ENCODE assay signal across 15 cellular contexts in genomic region chr7:132080967-132081668, GRCh38.
DNase-seq lines count a peak whose midpoint lies in the region; ATAC-seq and TF ChIP-seq lines count a peak whose summit lies in the region.
"Had no signal": no experiment of that assay in that cellular context is flagged by ENCODE, and none has a peak within 500 bp of the region (broad histone marks: within the 10 kb centered on the region; RNA-seq: fewer than 3 reads in every experiment).

No MANE protein-coding gene starts in this region.

- DNase-seq in H4 (ENCODE audit: low spot score) (peak; percentile 54), medulla oblongata (ENCODE audit: extremely low spot score) (peak; percentile 50), testis (peak; percentile 27), middle frontal gyrus (ENCODE audit: extremely low spot score, low spot score) (no peak), SIG-M5 treated with dmso at 0.1 percent for 504 hours (lab: John Stamatoyannopoulos, UW; ENCODE audit: unreplicated experiment) (no peak)
- DNase-seq: activated naive CD4-positive, alpha-beta T cell treated with anti-CD3 and anti-CD28 coated beads for 36 hours; colonic mucosa; COR-L47; NCI-H1092; NCI-H526; RPMI8226; stimulated activated CD4-positive, alpha-beta T cell treated with anti-CD3 and anti-CD28 coated beads, Interleukin-1b, Interleukin-23, amount 100 ng/mL, for 48 hours had no signal

- H3K4me3 ChIP-seq in esophagus (ENCODE audit: low read depth in 1 of 2, low read length in 2 of 2) (no peak overlapping the region), testis (no peak overlapping the region)
- H3K4me3 ChIP-seq: colonic mucosa had no signal

- TF ChIP-seq CTCF in testis (IDR thresholded peaks at IDR 0.05): no peak

- intact Hi-C loops in testis (cut with DNase I; ENCODE audit: low total_unique reads): no loop called here

- H3K27me3 ChIP-seq in esophagus (ENCODE audit: control insufficient read depth in 1 of 2, insufficient read depth in 2 of 2, low read length in 2 of 2) (no peaks in the 10 kb centered on the region), testis (no peaks in the 10 kb centered on the region)
- H3K27me3 ChIP-seq: colonic mucosa had no signal

- 61 to 70% methylated on average over 6 of the region's 6 CpGs for WGBS in esophagus, 2 donors
- WGBS in testis, 2 donors: 55 to 71% methylated on average over 6 of the region's 6 CpGs

- H3K4me1 ChIP-seq in esophagus (ENCODE audit: control insufficient read depth in 2 of 2, insufficient read depth in 2 of 2, low read length in 1 of 2) (no peaks in the 10 kb centered on the region), testis (no peaks in the 10 kb centered on the region)
- H3K4me1 ChIP-seq: colonic mucosa had no signal

- ATAC-seq in GM18861 (IDR thresholded peaks at IDR 0.05; ENCODE audit: unreplicated experiment): no peak
- ATAC-seq in GM21423 (IDR thresholded peaks at IDR 0.05; ENCODE audit: unreplicated experiment): no peak

- H3K9me3 ChIP-seq in esophagus (ENCODE audit: control insufficient read depth in 2 of 2, insufficient read depth in 1 of 2, low read depth in 1 of 2, low read length in 1 of 2) (peaks cover 0 to 2% of the 10 kb centered on the region in 2 donors), testis (no peaks in the 10 kb centered on the region)
- H3K9me3 ChIP-seq: colonic mucosa had no signal

- peak overlapping the region; percentile 45 to 65 for H3K27ac ChIP-seq in esophagus (ENCODE audit: low read depth in 2 of 2, low read length in 1 of 2)
- no peak overlapping the region for H3K27ac ChIP-seq in testis
- H3K27ac ChIP-seq: colonic mucosa had no signal

- no peaks in the 10 kb centered on the region for H3K36me3 ChIP-seq in esophagus (ENCODE audit: control insufficient read depth in 2 of 2, insufficient read depth in 2 of 2, low read length in 1 of 2)
- no peaks in the 10 kb centered on the region for H3K36me3 ChIP-seq in testis (ENCODE audit: low read depth, missing control alignments)
- H3K36me3 ChIP-seq: colonic mucosa had no signal

- no peak for TF ChIP-seq POLR2A in testis (IDR thresholded peaks at IDR 0.05)

Comparison
In these comparisons a context has a peak if more than half of its experiments do, and no peak if none do; other contexts are left out.
1. DNase-seq: peak in H4 (single experiment), medulla oblongata (single experiment) and testis (single experiment); none in middle frontal gyrus (single experiment) and SIG-M5 treated with dmso at 0.1 percent for 504 hours (single experiment).
2. H3K27ac ChIP-seq: peak in esophagus (2 of 2); none in testis (0 of 2).